Comparison of ENCODE assay signal across 30 cellular contexts in genomic region chr6:7433211-7433610, GRCh38. TPM values are rescaled to one million over a fixed set of nuclear protein-coding genes. Genes with fewer than 3 reads are reported as not detected.
A peak's percentile ranks its signal among the peaks of the same experiment; 100 is the strongest.
DNase-seq lines count a peak whose midpoint lies in the region; FAIRE-seq and TF ChIP-seq lines count a peak whose summit lies in the region.
"Had no signal": no experiment of that assay in that cellular context is flagged by ENCODE, and none has a peak within 500 bp of the region (broad histone marks: within the 10 kb centered on the region; RNA-seq: fewer than 3 reads in every experiment).

No MANE protein-coding gene starts in this region.

- H3K4me3 Mint-ChIP-seq in neural progenitor cell, result no peak overlapping the region
- H3K4me3 Mint-ChIP-seq: activated naive CD8-positive, alpha-beta T cell treated with anti-CD3 and anti-CD28 coated beads, Interleukin-2, amount 50 U/mL, for 24 hours; stimulated activated naive CD8-positive, alpha-beta T cell treated with anti-CD3 and anti-CD28 coated beads, Interleukin-15, Interleukin-2, amounts not matched to agents 100 ng/mL and 50 ng/mL, for 24 hours had no signal

- no peaks in the 10 kb centered on the region for H3K27me3 ChIP-seq in neural progenitor cell
- no peaks in the 10 kb centered on the region for H3K27me3 ChIP-seq in Peyer's patch
- H3K27me3 ChIP-seq: hepatocyte, MG63, SJCRH30, uterus had no signal

- H3K27me3 Mint-ChIP-seq in neural progenitor cell (ENCODE audit: insufficient read depth, low read depth), result peaks cover 2% of the 10 kb centered on the region
- H3K27me3 Mint-ChIP-seq: stimulated activated naive CD8-positive, alpha-beta T cell treated with anti-CD3 and anti-CD28 coated beads, Interleukin-15, Interleukin-2, amounts not matched to agents 100 ng/mL and 50 ng/mL, for 24 hours had no signal

- no peak overlapping the region for H3K9ac ChIP-seq in neural progenitor cell
- no peak overlapping the region for H3K9ac ChIP-seq in kidney (ENCODE audit: low read length in 2 of 2)

- DNase-seq in NCI-H187 treated with DMSO at 0.1 percent for 48 hours (lab: John Stamatoyannopoulos, UW), result peak; percentile 17
- DNase-seq in NCI-H187 (lab: John Stamatoyannopoulos, UW), result no peak
- peak; percentile 4 for DNase-seq in RPMI7951 (ENCODE audit: low read depth)
- DNase-seq in neural progenitor cell (ENCODE audit: low spot score), result no peak
- DNase-seq in HuH-7 (ENCODE audit: low spot score), result no peak
- DNase-seq in Peyer's patch, result no peak
- no peak for DNase-seq in kidney
- DNase-seq: activated CD4-positive, alpha-beta T cell treated with anti-CD3 and anti-CD28 coated beads, Interleukin-2, amount 50 U/mL, for 1 hour; activated naive CD8-positive, alpha-beta T cell treated with anti-CD3 and anti-CD28 coated beads, Interleukin-2, amount 50 U/mL, for 24 hours; activated T-cell treated with anti-CD3 and anti-CD28 coated beads, Interleukin-2, amount 50 U/mL, for 48 hours; CD4-positive, CD25-positive, alpha-beta regulatory T cell; left ventricle myocardium inferior; MG63; NCI-H1105 treated with DMSO at 0.1 percent for 48 hours; NCI-H345; nucleus accumbens; uterus had no signal

- H3K36me3 ChIP-seq in neural progenitor cell (no peaks in the 10 kb centered on the region), Peyer's patch (no peaks in the 10 kb centered on the region), kidney (ENCODE audit: control insufficient read depth in 1 of 2, insufficient read depth in 2 of 2, low read length in 2 of 2) (no peaks in the 10 kb centered on the region)
- H3K36me3 ChIP-seq: gastroesophageal sphincter, left ventricle myocardium inferior, MG63, SJCRH30, thoracic aorta, uterus had no signal

- no peak for TF ChIP-seq EP300 in Ishikawa (IDR thresholded peaks at IDR 0.05; ENCODE audit: borderline replicate concordance)

- H3K27ac ChIP-seq in neural progenitor cell (no peak overlapping the region), Peyer's patch (no peak overlapping the region), kidney (ENCODE audit: low read depth in 2 of 2, low read length in 2 of 2) (no peak overlapping the region)
- H3K27ac ChIP-seq: gastroesophageal sphincter, hepatocyte, left ventricle myocardium inferior, PC-9, SJCRH30, thoracic aorta, uterus had no signal

- H3K4me1 ChIP-seq in neural progenitor cell (peaks cover 12% of the 10 kb centered on the region), Peyer's patch (no peaks in the 10 kb centered on the region), kidney (ENCODE audit: control insufficient read depth in 1 of 2, insufficient read depth in 1 of 2, low read depth in 1 of 2, low read length in 2 of 2) (no peaks in the 10 kb centered on the region)
- H3K4me1 ChIP-seq: gastroesophageal sphincter, left ventricle myocardium inferior, SJCRH30, uterus had no signal

- H3K79me2 ChIP-seq in neural progenitor cell (ENCODE audit: low read depth), result no peaks in the 10 kb centered on the region
- H3K79me2 ChIP-seq: hepatocyte had no signal

- TF ChIP-seq RAD21 in Ishikawa (IDR thresholded peaks at IDR 0.05; ENCODE audit: low read depth), result no peak

- no peak for FAIRE-seq in kidney (lab: Jason Lieb, UNC)
- FAIRE-seq: A204.1, D721Med, K562 had no signal

- H4K20me1 ChIP-seq in neural progenitor cell (ENCODE audit: low read depth), result no peaks in the 10 kb centered on the region

- H3K4me2 ChIP-seq in neural progenitor cell, result no peak overlapping the region
- H3K4me2 ChIP-seq: hepatocyte, PC-9 had no signal

- H3K4me3 ChIP-seq in neural progenitor cell (no peak overlapping the region), Peyer's patch (no peak overlapping the region), kidney (ENCODE audit: low read length in 2 of 2) (no peak overlapping the region)
- H3K4me3 ChIP-seq: gastroesophageal sphincter, hepatocyte, K562, left ventricle myocardium inferior, MG63, PC-9, thoracic aorta, uterus had no signal

- intact Hi-C loops in kidney (cut with DNase I), result no loop called here

- TF ChIP-seq POLR2A in Peyer's patch (IDR thresholded peaks at IDR 0.05), result no peak

- H3K27ac Mint-ChIP-seq in neural progenitor cell, result peak overlapping the region; percentile 21
- H3K27ac Mint-ChIP-seq: activated naive CD8-positive, alpha-beta T cell treated with anti-CD3 and anti-CD28 coated beads, Interleukin-2, amount 50 U/mL, for 24 hours; stimulated activated naive CD8-positive, alpha-beta T cell treated with anti-CD3 and anti-CD28 coated beads, Interleukin-15, Interleukin-2, amounts not matched to agents 100 ng/mL and 50 ng/mL, for 24 hours had no signal

- H3K36me3 Mint-ChIP-seq in neural progenitor cell, result no peaks in the 10 kb centered on the region

- no peaks in the 10 kb centered on the region for H3F3A ChIP-seq in neural progenitor cell (ENCODE audit: low read depth)

- peaks cover 12% of the 10 kb centered on the region for H3K4me1 Mint-ChIP-seq in neural progenitor cell

- no peaks in the 10 kb centered on the region for H3K9me3 Mint-ChIP-seq in neural progenitor cell
- H3K9me3 Mint-ChIP-seq: stimulated activated naive CD8-positive, alpha-beta T cell treated with anti-CD3 and anti-CD28 coated beads, Interleukin-15, Interleukin-2, amounts not matched to agents 100 ng/mL and 50 ng/mL, for 24 hours had no signal

- no peak overlapping the region for H2AFZ ChIP-seq in neural progenitor cell (replicated peaks)
- H2AFZ ChIP-seq: hepatocyte, PC-9 had no signal

- no peak for TF ChIP-seq CTCF in neural progenitor cell (IDR thresholded peaks at IDR 0.05)
- TF ChIP-seq CTCF in Peyer's patch (IDR thresholded peaks at IDR 0.05), result no peak
- TF ChIP-seq CTCF in kidney (IDR thresholded peaks at IDR 0.05; ENCODE audit: borderline replicate concordance, extremely low read depth, insufficient read depth), result no peak

- no peaks in the 10 kb centered on the region for H3K9me3 ChIP-seq in neural progenitor cell (ENCODE audit: low read depth)
- H3K9me3 ChIP-seq in Peyer's patch, result no peaks in the 10 kb centered on the region
- no peaks in the 10 kb centered on the region for H3K9me3 ChIP-seq in kidney (ENCODE audit: control insufficient read depth in 1 of 2, low read length in 2 of 2)
- H3K9me3 ChIP-seq: MG63, SJCRH30, thoracic aorta, uterus had no signal

TF ChIP-seq in Ishikawa, 13 proteins besides CTCF, POLR2A, EP300 and RAD21:
- TF ChIP-seq NFIC (IDR thresholded peaks at IDR 0.05) (0 out of 2 replicates have a peak, but pooled peaks have one; percentile 26), TEAD4 (IDR thresholded peaks at IDR 0.05) (0 out of 2 replicates have a peak, but pooled peaks have one; percentile 8), FOXM1 (IDR thresholded peaks at IDR 0.05; ENCODE audit: borderline replicate concordance, low read depth) (no peak)
- TF ChIP-seq, protein P1, sequence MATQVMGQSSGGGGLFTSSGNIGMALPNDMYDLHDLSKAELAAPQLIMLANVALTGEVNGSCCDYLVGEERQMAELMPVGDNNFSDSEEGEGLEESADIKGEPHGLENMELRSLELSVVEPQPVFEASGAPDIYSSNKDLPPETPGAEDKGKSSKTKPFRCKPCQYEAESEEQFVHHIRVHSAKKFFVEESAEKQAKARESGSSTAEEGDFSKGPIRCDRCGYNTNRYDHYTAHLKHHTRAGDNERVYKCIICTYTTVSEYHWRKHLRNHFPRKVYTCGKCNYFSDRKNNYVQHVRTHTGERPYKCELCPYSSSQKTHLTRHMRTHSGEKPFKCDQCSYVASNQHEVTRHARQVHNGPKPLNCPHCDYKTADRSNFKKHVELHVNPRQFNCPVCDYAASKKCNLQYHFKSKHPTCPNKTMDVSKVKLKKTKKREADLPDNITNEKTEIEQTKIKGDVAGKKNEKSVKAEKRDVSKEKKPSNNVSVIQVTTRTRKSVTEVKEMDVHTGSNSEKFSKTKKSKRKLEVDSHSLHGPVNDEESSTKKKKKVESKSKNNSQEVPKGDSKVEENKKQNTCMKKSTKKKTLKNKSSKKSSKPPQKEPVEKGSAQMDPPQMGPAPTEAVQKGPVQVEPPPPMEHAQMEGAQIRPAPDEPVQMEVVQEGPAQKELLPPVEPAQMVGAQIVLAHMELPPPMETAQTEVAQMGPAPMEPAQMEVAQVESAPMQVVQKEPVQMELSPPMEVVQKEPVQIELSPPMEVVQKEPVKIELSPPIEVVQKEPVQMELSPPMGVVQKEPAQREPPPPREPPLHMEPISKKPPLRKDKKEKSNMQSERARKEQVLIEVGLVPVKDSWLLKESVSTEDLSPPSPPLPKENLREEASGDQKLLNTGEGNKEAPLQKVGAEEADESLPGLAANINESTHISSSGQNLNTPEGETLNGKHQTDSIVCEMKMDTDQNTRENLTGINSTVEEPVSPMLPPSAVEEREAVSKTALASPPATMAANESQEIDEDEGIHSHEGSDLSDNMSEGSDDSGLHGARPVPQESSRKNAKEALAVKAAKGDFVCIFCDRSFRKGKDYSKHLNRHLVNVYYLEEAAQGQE (IDR thresholded peaks at IDR 0.05; ENCODE audit: low read depth), result no peak

RNA-seq across cellular contexts. Expression of gene RIOK1, which starts 43.6 kb away (rescaled TPM):
- total RNA-seq in RPMI7951 (2014; rRNA removed; shearing (Covaris generic)), result 11.9 and 15.5 TPM in 2 replicates
- total RNA-seq in neural progenitor cell (ENCODE audit: low replicate concordance), result 17.3 and 21.5 TPM in 2 replicates
- total RNA-seq in Peyer's patch, result 10 to 100 TPM in 2 of 4 donors, 1 to 10 TPM in 2; 5.5 to 19.0 (median 10.1) TPM
- total RNA-seq in kidney, result 19.8 TPM
- polyA plus RNA-seq in kidney (ENCODE audit: insufficient read depth, low read depth, low replicate concordance), result 8.5 TPM

RNA-seq across cellular contexts. Expression of gene CAGE1, which starts 43.7 kb away (rescaled TPM):
- total RNA-seq in RPMI7951 (2014; rRNA removed; shearing (Covaris generic)), result not detected in 2 replicates
- 0.03 TPM in 1 of 2 replicates, not detected in the other for total RNA-seq in neural progenitor cell (ENCODE audit: low replicate concordance)
- total RNA-seq in Peyer's patch, result not detected
- total RNA-seq in kidney, result not detected
- polyA plus RNA-seq in kidney (ENCODE audit: insufficient read depth, low read depth, low replicate concordance), result not detected
- total RNA-seq: gastroesophageal sphincter, left ventricle myocardium inferior, mesenteric fat pad, myocyte, skeletal muscle tissue, thoracic aorta had no signal
- polyA plus RNA-seq: hepatocyte had no signal

Comparison
In these comparisons a context has a peak if more than half of its experiments do, and no peak if none do; other contexts are left out.
1. DNase-seq: peak in NCI-H187 treated with DMSO at 0.1 percent for 48 hours (single experiment) and RPMI7951 (single experiment); none in NCI-H187 (0 of 2), neural progenitor cell (single experiment), HuH-7 (single experiment), Peyer's patch (0 of 3) and kidney (single experiment).